Comparison of ENCODE assay signal across 22 cellular contexts in the genomic region with DNA sequence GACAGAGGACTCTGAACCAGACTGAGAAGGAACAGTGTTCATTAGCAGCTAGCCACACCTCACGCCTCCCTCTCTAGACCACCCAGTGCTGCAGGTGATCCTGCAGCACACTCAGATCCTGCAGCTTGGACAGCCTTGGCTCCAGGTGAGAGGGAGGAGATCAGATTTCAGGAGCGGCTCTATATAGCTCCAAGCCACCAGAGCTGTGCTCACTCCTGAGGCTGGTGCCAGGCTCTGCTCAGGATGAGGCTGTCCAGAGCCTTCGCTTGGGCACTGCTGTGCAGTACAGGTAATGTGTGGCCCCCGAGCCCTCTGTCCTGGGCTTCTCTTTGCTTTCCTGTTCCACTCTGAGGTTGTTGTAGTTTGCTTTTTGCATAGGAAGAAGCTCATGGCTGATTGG. TPM values are rescaled to one million over a fixed set of nuclear protein-coding genes. Genes with fewer than 3 reads are reported as not detected.
DNase-seq lines count a peak whose midpoint lies in the region; ATAC-seq and TF ChIP-seq lines count a peak whose summit lies in the region.
"Had no signal": no experiment of that assay in that cellular context is flagged by ENCODE, and none has a peak within 500 bp of the region (broad histone marks: within the 10 kb centered on the region; RNA-seq: fewer than 3 reads in every experiment).

No MANE protein-coding gene starts in this region.

- H2AFZ ChIP-seq in neuronal stem cell (ENCODE audit: low read length) = no peak overlapping the region

- no peak overlapping the region for H2BK5ac ChIP-seq in neuronal stem cell (ENCODE audit: low read length)

- TF ChIP-seq POLR2A in Peyer's patch (IDR thresholded peaks at IDR 0.05) (no peak), upper lobe of left lung (IDR thresholded peaks at IDR 0.05) (no peak)

- no peak overlapping the region for H2AK5ac ChIP-seq in neuronal stem cell (ENCODE audit: low read depth, low read length)

- H3K9ac ChIP-seq in neuronal stem cell (ENCODE audit: low read depth, low read length, poor library complexity) = no peak overlapping the region
- H3K9ac ChIP-seq: SK-N-SH had no signal

- no peak overlapping the region for H3K18ac ChIP-seq in neuronal stem cell (ENCODE audit: low read length)

- H3K14ac ChIP-seq in neuronal stem cell (ENCODE audit: low read length) = no peak overlapping the region

- H3K23ac ChIP-seq in neuronal stem cell (ENCODE audit: low read depth, low read length, poor library complexity) = no peak overlapping the region

- H3K9me3 ChIP-seq in Peyer's patch = no peaks in the 10 kb centered on the region
- no peaks in the 10 kb centered on the region for H3K9me3 ChIP-seq in neuronal stem cell (replicated peaks in 1 of 2; ENCODE audit: control insufficient read depth in 2 of 2, insufficient read depth in 1 of 2, low read depth in 1 of 2, low read length in 2 of 2)
- no peaks in the 10 kb centered on the region for H3K9me3 ChIP-seq in upper lobe of left lung
- H3K9me3 ChIP-seq: SK-N-SH had no signal

- no peak overlapping the region for H3K27ac Mint-ChIP-seq in activated CD8-positive, alpha-beta memory T cell treated with anti-CD3 and anti-CD28 coated beads, Interleukin-2, amount 10 ng/mL, durations not matched to agents 7 days and 5 days
- H3K27ac Mint-ChIP-seq: CD4-positive, alpha-beta T cell; IgD-negative memory B cell had no signal

- H3K27ac ChIP-seq in Peyer's patch (no peak overlapping the region), neuronal stem cell (replicated peaks; ENCODE audit: low read length) (no peak overlapping the region), upper lobe of left lung (peak overlapping the region; percentile 24 to 86 (median 62))

- DNase-seq in activated CD8-positive, alpha-beta memory T cell treated with anti-CD3 and anti-CD28 coated beads, Interleukin-2, amount 50 U/mL, for 48 hours = peak; percentile 8
- no peak for DNase-seq in activated CD8-positive, alpha-beta memory T cell treated with anti-CD3 and anti-CD28 coated beads, Interleukin-2, amount 10 ng/mL, durations not matched to agents 7 days and 5 days
- DNase-seq in Peyer's patch (peak in 2 of 3 donors; percentile 5 to 23), neuronal stem cell (ENCODE audit: low spot score) (no peak), upper lobe of left lung (peak in 1 of 2 donors; percentile 18), CD1c-positive myeloid dendritic cell (ENCODE audit: extremely low spot score) (no peak), amniotic stem cell (lab: John Stamatoyannopoulos, UW) (no peak), NOMO-1 treated with dmso at 0.1 percent for 144 hours (lab: John Stamatoyannopoulos, UW; ENCODE audit: unreplicated experiment) (no peak)
- DNase-seq: AML-193; CD4-positive, alpha-beta T cell; DND-41; GDM1; HCEC 1CT; NCI-H1417; NCI-H2081 treated with DMSO at 0.1 percent for 48 hours; NCI-H510A treated with DMSO at 0.1 percent for 48 hours; NK-92 treated with Interleukin-12 subunit alpha and Interleukin-12 subunit beta, amount 100 ng/mL, for 24 hours; SK-N-SH had no signal

- no peak overlapping the region for H2BK15ac ChIP-seq in neuronal stem cell (ENCODE audit: low read length)

- H3K4me1 ChIP-seq in Peyer's patch = no peaks in the 10 kb centered on the region
- H3K4me1 ChIP-seq in neuronal stem cell (ENCODE audit: control insufficient read depth in 2 of 2, insufficient read depth in 1 of 2, low read depth in 1 of 2, low read length in 2 of 2) = no peaks in the 10 kb centered on the region
- H3K4me1 ChIP-seq in upper lobe of left lung = peaks cover 0 to 29% (median 16%) of the 10 kb centered on the region in 4 donors

- H3K27me3 Mint-ChIP-seq in activated CD8-positive, alpha-beta memory T cell treated with anti-CD3 and anti-CD28 coated beads, Interleukin-2, amount 10 ng/mL, durations not matched to agents 7 days and 5 days = peaks cover 21% of the 10 kb centered on the region

- H3K79me1 ChIP-seq in neuronal stem cell (ENCODE audit: low read depth, low read length) = no peaks in the 10 kb centered on the region

- no peak overlapping the region for H3K4me3 ChIP-seq in Peyer's patch
- peak overlapping the region in 1 of 2 donors; percentile 11 for H3K4me3 ChIP-seq in neuronal stem cell (ENCODE audit: low read length in 2 of 2)
- no peak overlapping the region for H3K4me3 ChIP-seq in upper lobe of left lung

- no peak overlapping the region for H3K4ac ChIP-seq in neuronal stem cell (ENCODE audit: low read length)

- H3K4me3 Mint-ChIP-seq in activated CD8-positive, alpha-beta memory T cell treated with anti-CD3 and anti-CD28 coated beads, Interleukin-2, amount 10 ng/mL, durations not matched to agents 7 days and 5 days = no peak overlapping the region
- H3K4me3 Mint-ChIP-seq: CD4-positive, alpha-beta T cell; IgD-negative memory B cell had no signal

- no peak for TF ChIP-seq EP300 in upper lobe of left lung (IDR thresholded peaks at IDR 0.05)

- no peak overlapping the region for H4K91ac ChIP-seq in neuronal stem cell (ENCODE audit: low read depth, low read length, poor library complexity)

- H3K27me3 ChIP-seq in Peyer's patch (no peaks in the 10 kb centered on the region), neuronal stem cell (ENCODE audit: control insufficient read depth in 3 of 3, insufficient read depth in 3 of 3, low read depth in 1 of 3, low read length in 3 of 3) (peaks cover 0 to 16% (median 0%) of the 10 kb centered on the region in 3 experiments), upper lobe of left lung (no peaks in the 10 kb centered on the region)

- H3K4me1 Mint-ChIP-seq in activated CD8-positive, alpha-beta memory T cell treated with anti-CD3 and anti-CD28 coated beads, Interleukin-2, amount 10 ng/mL, durations not matched to agents 7 days and 5 days = no peaks in the 10 kb centered on the region
- H3K4me1 Mint-ChIP-seq: IgD-negative memory B cell had no signal

- no peak overlapping the region for H3K4me2 ChIP-seq in neuronal stem cell (ENCODE audit: insufficient read depth, low read length, poor library complexity, severe bottlenecking)
- H3K4me2 ChIP-seq: SK-N-SH had no signal

- no peak overlapping the region for H2BK120ac ChIP-seq in neuronal stem cell (ENCODE audit: low read depth, low read length)

- no peaks in the 10 kb centered on the region for H3K36me3 Mint-ChIP-seq in activated CD8-positive, alpha-beta memory T cell treated with anti-CD3 and anti-CD28 coated beads, Interleukin-2, amount 10 ng/mL, durations not matched to agents 7 days and 5 days
- H3K36me3 Mint-ChIP-seq: IgD-negative memory B cell had no signal

- no peak for ATAC-seq in activated CD8-positive, alpha-beta memory T cell treated with anti-CD3 and anti-CD28 coated beads, Interleukin-2, amount 10 ng/mL, durations not matched to agents 7 days and 5 days
- peak; percentile 3 to 6 for ATAC-seq in upper lobe of left lung (ENCODE audit: low FRiP score in 2 of 2)
- ATAC-seq: Right ventricle myocardium inferior had no signal

- H2BK12ac ChIP-seq in neuronal stem cell (ENCODE audit: low read length) = no peak overlapping the region

- H3K36me3 ChIP-seq in Peyer's patch = no peaks in the 10 kb centered on the region
- H3K36me3 ChIP-seq in neuronal stem cell (replicated peaks in 1 of 2; ENCODE audit: control insufficient read depth in 2 of 2, insufficient read depth in 2 of 2, low read length in 2 of 2) = no peaks in the 10 kb centered on the region
- H3K36me3 ChIP-seq in upper lobe of left lung = no peaks in the 10 kb centered on the region

- CTCF ChIA-PET in activated CD8-positive, alpha-beta memory T cell treated with anti-CD3 and anti-CD28 coated beads, Interleukin-2, amount 10 ng/mL, durations not matched to agents 7 days and 5 days (lab: Charles Lee) = interaction anchor here (1.5 kb wide), 1 partner anchor 8 kb away, joined by 5 read pairs; no protein-coding TSS in a partner anchor

- peak overlapping the region; percentile 83 for H4K8ac ChIP-seq in neuronal stem cell (ENCODE audit: low read depth, low read length)

- WGBS in neuronal stem cell (ENCODE audit: extremely low coverage in 2 of 2, insufficient read length in 2 of 2, insufficient replicate concordance in 1 of 2), 2 donors = no CpG with 5 or more reads among the region's 4 CpGs
- WGBS in upper lobe of left lung, 2 donors = 71 to 73% methylated on average over 4 of the region's 4 CpGs

- no peak for TF ChIP-seq CTCF in Peyer's patch (IDR thresholded peaks at IDR 0.05)
- TF ChIP-seq CTCF in upper lobe of left lung (IDR thresholded peaks at IDR 0.05) = no peak

- no peaks in the 10 kb centered on the region for H3K9me3 Mint-ChIP-seq in activated CD8-positive, alpha-beta memory T cell treated with anti-CD3 and anti-CD28 coated beads, Interleukin-2, amount 10 ng/mL, durations not matched to agents 7 days and 5 days (ENCODE audit: low read depth)
- H3K9me3 Mint-ChIP-seq: CD4-positive, alpha-beta T cell had no signal

RNA-seq across cellular contexts. Expression of a gene that starts 42.4 kb away (rescaled TPM):
- not detected for total RNA-seq in activated CD8-positive, alpha-beta memory T cell treated with anti-CD3 and anti-CD28 coated beads, Interleukin-2, amount 10 ng/mL, durations not matched to agents 7 days and 5 days
- not detected for total RNA-seq in Peyer's patch
- not detected for polyA plus RNA-seq in neuronal stem cell (2013, experiment 1 of 2)
- polyA plus RNA-seq in neuronal stem cell (2013, experiment 2 of 2) = not detected
- total RNA-seq in upper lobe of left lung = not detected
- total RNA-seq: CD4-positive, alpha-beta T cell; HT1080; LHCN-M2; Right ventricle myocardium inferior had no signal
- polyA plus RNA-seq: IgD-negative memory B cell, SK-N-SH had no signal

Comparison
In these comparisons a context has a peak if more than half of its experiments do, and no peak if none do; other contexts are left out.
1. DNase-seq: peak in activated CD8-positive, alpha-beta memory T cell treated with anti-CD3 and anti-CD28 coated beads, Interleukin-2, amount 50 U/mL, for 48 hours (single experiment) and Peyer's patch (2 of 3); none in activated CD8-positive, alpha-beta memory T cell treated with anti-CD3 and anti-CD28 coated beads, Interleukin-2, amount 10 ng/mL, durations not matched to agents 7 days and 5 days (single experiment), neuronal stem cell (single experiment), CD1c-positive myeloid dendritic cell (single experiment), amniotic stem cell (single experiment) and NOMO-1 treated with dmso at 0.1 percent for 144 hours (single experiment).
2. H3K27ac ChIP-seq: peak in upper lobe of left lung (4 of 4); none in Peyer's patch (0 of 4) and neuronal stem cell (single experiment).